Comparison of ENCODE assay signal across 21 cellular contexts in genomic region chr17:7817643-7817964, GRCh38. TPM values are rescaled to one million over a fixed set of nuclear protein-coding genes. Genes with fewer than 3 reads are reported as not detected.
DNase-seq lines count a peak whose midpoint lies in the region; ATAC-seq and TF ChIP-seq lines count a peak whose summit lies in the region.
"Had no signal": no experiment of that assay in that cellular context is flagged by ENCODE, and none has a peak within 500 bp of the region (broad histone marks: within the 10 kb centered on the region; RNA-seq: fewer than 3 reads in every experiment).

No MANE protein-coding gene starts in this region.

- no peak overlapping the region for H2AFZ ChIP-seq in neural progenitor cell (replicated peaks)
- H2AFZ ChIP-seq: GM23248 had no signal

- 85 to 95% methylated on average over 4 to 9 of the region's 9 CpGs for WGBS in endodermal cell (ENCODE audit: insufficient coverage in 1 of 2, insufficient read length in 1 of 2), 2 experiments
- 83 to 87% methylated on average over 9 of the region's 9 CpGs for WGBS in aorta, 2 donors

- H3K4me2 ChIP-seq in neural progenitor cell: no peak overlapping the region
- H3K4me2 ChIP-seq: A549 had no signal

- TF ChIP-seq CTCF in endodermal cell (conservative IDR thresholded peaks at IDR 0.05): no peak
- TF ChIP-seq CTCF in neural progenitor cell (IDR thresholded peaks at IDR 0.05): no peak
- TF ChIP-seq CTCF in WTC11 (IDR thresholded peaks at IDR 0.05): no peak

- H3K36me3 Mint-ChIP-seq in endodermal cell (ENCODE audit: low read depth) (no peaks in the 10 kb centered on the region), neural progenitor cell (no peaks in the 10 kb centered on the region), WTC11 (no peaks in the 10 kb centered on the region)
- H3K36me3 Mint-ChIP-seq: CD4-positive, alpha-beta memory T cell had no signal

- intact Hi-C loops in aorta (cut with DNase I): no loop called here

- no peak for TF ChIP-seq POLR2A in GM18505 (IDR thresholded peaks at IDR 0.05; ENCODE audit: borderline replicate concordance, extremely low read depth, insufficient read depth, insufficient read length)

- H3K27ac Mint-ChIP-seq in endodermal cell (no peak overlapping the region), neural progenitor cell (peak overlapping the region; percentile 42), WTC11 (no peak overlapping the region)
- H3K27ac Mint-ChIP-seq: CD4-positive, alpha-beta memory T cell had no signal

- H3K27me3 ChIP-seq in H7 (ENCODE audit: control insufficient read depth, insufficient read depth, low read length) (no peaks in the 10 kb centered on the region), endodermal cell (ENCODE audit: control insufficient read depth, insufficient read depth, low read length, poor library complexity, severe bottlenecking) (peaks cover 11% of the 10 kb centered on the region), neural progenitor cell (no peaks in the 10 kb centered on the region), aorta (ENCODE audit: control insufficient read depth in 1 of 2, insufficient read depth in 2 of 2, low read length in 1 of 2) (no peaks in the 10 kb centered on the region)

- ATAC-seq in aorta (ENCODE audit: low FRiP score) (no peak), GM18505 (IDR thresholded peaks at IDR 0.05; ENCODE audit: unreplicated experiment) (no peak), GM18519 (IDR thresholded peaks at IDR 0.05; ENCODE audit: low FRiP score, unreplicated experiment) (no peak), WTC11 (no peak)
- ATAC-seq: A549, HCT116 had no signal

- H3K27ac ChIP-seq in endodermal cell (ENCODE audit: low read depth, low read length) (no peak overlapping the region), neural progenitor cell (no peak overlapping the region), aorta (ENCODE audit: low read depth in 1 of 2, low read length in 2 of 2) (no peak overlapping the region)
- H3K27ac ChIP-seq: A549, GM23248 had no signal

- no peaks in the 10 kb centered on the region for H3K9me3 Mint-ChIP-seq in endodermal cell
- H3K9me3 Mint-ChIP-seq in neural progenitor cell: no peaks in the 10 kb centered on the region
- H3K9me3 Mint-ChIP-seq in WTC11: no peaks in the 10 kb centered on the region
- H3K9me3 Mint-ChIP-seq: CD4-positive, alpha-beta memory T cell; H9 had no signal

- no peak overlapping the region for H3K9ac ChIP-seq in endodermal cell (ENCODE audit: extremely low read depth, low read length, poor library complexity, severe bottlenecking)
- no peak overlapping the region for H3K9ac ChIP-seq in neural progenitor cell
- H3K9ac ChIP-seq: GM23248 had no signal

- peaks cover 14% of the 10 kb centered on the region for H3K4me1 ChIP-seq in endodermal cell (ENCODE audit: control insufficient read depth, insufficient read depth, low read length)
- no peaks in the 10 kb centered on the region for H3K4me1 ChIP-seq in neural progenitor cell
- no peaks in the 10 kb centered on the region for H3K4me1 ChIP-seq in aorta (ENCODE audit: control insufficient read depth in 1 of 2, insufficient read depth in 2 of 2, low read length in 2 of 2)
- H3K4me1 ChIP-seq: A549 had no signal

- DNase-seq in H7 (peak; percentile 27), endodermal cell (peak; percentile 41), neural progenitor cell (ENCODE audit: low spot score) (no peak), aorta (peak; percentile 35 to 57), WTC11 (ENCODE audit: low spot score) (no peak)
- DNase-seq: 8988T; ACHN; C1 segment of cervical spinal cord; Calu3; CD4-positive, alpha-beta memory T cell; COR-L47; DMS53; DMS79 treated with DMSO at 0.1 percent for 48 hours; GF-D8; GM23248 had no signal

- CTCF ChIA-PET in WTC11 (lab: Charles Lee): interaction anchor here (0.9 to 2.2 kb wide), 4 partner anchors 74 to 256 kb away, joined by 3 to 10 read pairs (median 4); no protein-coding TSS in a partner anchor

- no peaks in the 10 kb centered on the region for H4K20me1 ChIP-seq in neural progenitor cell (ENCODE audit: low read depth)

- H3K36me3 ChIP-seq in H7 (replicated peaks; ENCODE audit: control insufficient read depth, insufficient read depth, low read length) (no peaks in the 10 kb centered on the region), endodermal cell (ENCODE audit: control insufficient read depth, insufficient read depth, low read length) (no peaks in the 10 kb centered on the region), neural progenitor cell (no peaks in the 10 kb centered on the region), aorta (ENCODE audit: control insufficient read depth in 1 of 2, insufficient read depth in 2 of 2, low read length in 1 of 2) (no peaks in the 10 kb centered on the region)

- H3K4me1 Mint-ChIP-seq in endodermal cell (peaks cover 14% of the 10 kb centered on the region), neural progenitor cell (no peaks in the 10 kb centered on the region), WTC11 (no peaks in the 10 kb centered on the region)
- H3K4me1 Mint-ChIP-seq: CD4-positive, alpha-beta memory T cell; H9 had no signal

- H3K4me3 ChIP-seq in H7 (ENCODE audit: insufficient read depth, low read depth, low read length) (no peak overlapping the region), endodermal cell (ENCODE audit: low read length) (no peak overlapping the region), neural progenitor cell (no peak overlapping the region), aorta (ENCODE audit: low read length in 2 of 2) (no peak overlapping the region)
- H3K4me3 ChIP-seq: A549, GM23248 had no signal

- no peaks in the 10 kb centered on the region for H3F3A ChIP-seq in neural progenitor cell (ENCODE audit: low read depth)

- H3K4me3 Mint-ChIP-seq in endodermal cell (no peak overlapping the region), neural progenitor cell (no peak overlapping the region), WTC11 (no peak overlapping the region)
- H3K4me3 Mint-ChIP-seq: CD4-positive, alpha-beta memory T cell; H9 had no signal

- POLR2A ChIA-PET in WTC11 (lab: Charles Lee): no interaction called here

- H3K9me3 ChIP-seq in endodermal cell (ENCODE audit: control insufficient read depth, low read length) (no peaks in the 10 kb centered on the region), neural progenitor cell (ENCODE audit: low read depth) (no peaks in the 10 kb centered on the region), aorta (ENCODE audit: control insufficient read depth, low read length) (no peaks in the 10 kb centered on the region)
- H3K9me3 ChIP-seq: A549 had no signal

- H3K27me3 Mint-ChIP-seq in endodermal cell (ENCODE audit: insufficient read depth) (peaks cover 26% of the 10 kb centered on the region), neural progenitor cell (ENCODE audit: insufficient read depth, low read depth) (peaks cover 13% of the 10 kb centered on the region), WTC11 (ENCODE audit: low read depth) (peaks cover 3% of the 10 kb centered on the region)
- H3K27me3 Mint-ChIP-seq: CD4-positive, alpha-beta memory T cell had no signal

- H3K79me2 ChIP-seq in neural progenitor cell (ENCODE audit: low read depth): no peaks in the 10 kb centered on the region

TF ChIP-seq in WTC11, 78 proteins besides CTCF, POLR2A, EP300 and RAD21 (continues in another document):
- TF ChIP-seq JAZF1 (CRISPR knock-in tag; IDR thresholded peaks at IDR 0.05) (no peak), FOXK1 (CRISPR knock-in tag; IDR thresholded peaks at IDR 0.05) (no peak)
- TF ChIP-seq, protein P1, sequence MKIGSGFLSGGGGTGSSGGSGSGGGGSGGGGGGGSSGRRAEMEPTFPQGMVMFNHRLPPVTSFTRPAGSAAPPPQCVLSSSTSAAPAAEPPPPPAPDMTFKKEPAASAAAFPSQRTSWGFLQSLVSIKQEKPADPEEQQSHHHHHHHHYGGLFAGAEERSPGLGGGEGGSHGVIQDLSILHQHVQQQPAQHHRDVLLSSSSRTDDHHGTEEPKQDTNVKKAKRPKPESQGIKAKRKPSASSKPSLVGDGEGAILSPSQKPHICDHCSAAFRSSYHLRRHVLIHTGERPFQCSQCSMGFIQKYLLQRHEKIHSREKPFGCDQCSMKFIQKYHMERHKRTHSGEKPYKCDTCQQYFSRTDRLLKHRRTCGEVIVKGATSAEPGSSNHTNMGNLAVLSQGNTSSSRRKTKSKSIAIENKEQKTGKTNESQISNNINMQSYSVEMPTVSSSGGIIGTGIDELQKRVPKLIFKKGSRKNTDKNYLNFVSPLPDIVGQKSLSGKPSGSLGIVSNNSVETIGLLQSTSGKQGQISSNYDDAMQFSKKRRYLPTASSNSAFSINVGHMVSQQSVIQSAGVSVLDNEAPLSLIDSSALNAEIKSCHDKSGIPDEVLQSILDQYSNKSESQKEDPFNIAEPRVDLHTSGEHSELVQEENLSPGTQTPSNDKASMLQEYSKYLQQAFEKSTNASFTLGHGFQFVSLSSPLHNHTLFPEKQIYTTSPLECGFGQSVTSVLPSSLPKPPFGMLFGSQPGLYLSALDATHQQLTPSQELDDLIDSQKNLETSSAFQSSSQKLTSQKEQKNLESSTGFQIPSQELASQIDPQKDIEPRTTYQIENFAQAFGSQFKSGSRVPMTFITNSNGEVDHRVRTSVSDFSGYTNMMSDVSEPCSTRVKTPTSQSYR (CRISPR knock-in tag; IDR thresholded peaks at IDR 0.05): no peak

RNA-seq across cellular contexts. Expression of gene KDM6B, which starts 16.4 kb away (rescaled TPM):
- 1.1 and 1.6 TPM in 2 replicates for total RNA-seq in H7 (2014; rRNA removed; shearing (Covaris generic))
- 10 to 100 TPM; 53.3 to 60.3 TPM for total RNA-seq in endodermal cell
- 44.5 TPM for polyA plus RNA-seq in endodermal cell (2013, experiment 1 of 2)
- 40.5 TPM for polyA plus RNA-seq in endodermal cell (2013, experiment 2 of 2)
- 6.8 and 12.3 TPM in 2 replicates for total RNA-seq in neural progenitor cell (ENCODE audit: low replicate concordance)
- total RNA-seq in aorta: 10 to 100 TPM; 28.2 to 44.8 TPM
- 1 to 10 TPM; 3.1 to 6.9 TPM for polyA plus RNA-seq in aorta
- 13.2 to 16.1 TPM (median 15.8 TPM) in 3 replicates for total RNA-seq in WTC11 (2021)

RNA-seq across cellular contexts. Expression of gene TMEM88, which starts 37.3 kb away (rescaled TPM):
- 7.2 and 27.0 TPM in 2 replicates for total RNA-seq in H7 (2014; rRNA removed; shearing (Covaris generic))
- total RNA-seq in endodermal cell (10 to 100 TPM; 16.8 to 26.8 TPM), neural progenitor cell (ENCODE audit: low replicate concordance) (13.8 and 53.7 TPM in 2 replicates), aorta (10 to 100 TPM; 16.0 to 28.6 TPM), WTC11 (2021) (2.9 to 3.9 TPM (median 3.6 TPM) in 3 replicates)
- 24.6 TPM for polyA plus RNA-seq in endodermal cell (2013, experiment 1 of 2)
- polyA plus RNA-seq in endodermal cell (2013, experiment 2 of 2): 22.9 TPM
- polyA plus RNA-seq in aorta: 1 to 10 TPM in 1 of 2 donors, not detected in 1; 4.5 TPM
- total RNA-seq: G401, GM23248 had no signal
- polyA plus RNA-seq: CD4-positive, alpha-beta memory T cell; GM23248 had no signal

RNA-seq across cellular contexts. Expression of gene NAA38, which starts 39.8 kb away (rescaled TPM):
- total RNA-seq in H7 (2014; rRNA removed; shearing (Covaris generic)): 59.0 and 81.9 TPM in 2 replicates
- total RNA-seq in endodermal cell (10 to 100 TPM; 38.9 to 44.8 TPM), neural progenitor cell (ENCODE audit: low replicate concordance) (8.6 and 27.4 TPM in 2 replicates), aorta (10 to 100 TPM; 44.1 to 47.4 TPM), WTC11 (2021) (41.8 to 46.3 TPM (median 43.4 TPM) in 3 replicates)
- 65.6 TPM for polyA plus RNA-seq in endodermal cell (2013, experiment 1 of 2)
- 58.9 TPM for polyA plus RNA-seq in endodermal cell (2013, experiment 2 of 2)
- polyA plus RNA-seq in aorta: 100 to 1,000 TPM; 111 to 143 TPM

RNA-seq across cellular contexts. Expression of gene CYB5D1, which starts 40.2 kb away (rescaled TPM):
- total RNA-seq in H7 (2014; rRNA removed; shearing (Covaris generic)): 10.2 and 10.3 TPM in 2 replicates
- 10 to 100 TPM; 10.6 to 12.9 TPM for total RNA-seq in endodermal cell
- polyA plus RNA-seq in endodermal cell (2013, experiment 1 of 2): 10.5 TPM
- polyA plus RNA-seq in endodermal cell (2013, experiment 2 of 2): 8.3 TPM
- total RNA-seq in neural progenitor cell (ENCODE audit: low replicate concordance): 11.5 and 12.9 TPM in 2 replicates
- total RNA-seq in aorta: 10 to 100 TPM; 10.5 to 12.5 TPM
- polyA plus RNA-seq in aorta: 1 to 10 TPM; 6.1 to 8.2 TPM
- total RNA-seq in WTC11 (2021): 14.0 to 15.2 TPM (median 14.3 TPM) in 3 replicates

Comparison
In these comparisons a context has a peak if more than half of its experiments do, and no peak if none do; other contexts are left out.
1. DNase-seq: peak in H7 (single experiment), endodermal cell (single experiment) and aorta (2 of 2); none in neural progenitor cell (single experiment) and WTC11 (single experiment).